22 cellular contexts compared by ENCODE assay signal in the genomic region with DNA sequence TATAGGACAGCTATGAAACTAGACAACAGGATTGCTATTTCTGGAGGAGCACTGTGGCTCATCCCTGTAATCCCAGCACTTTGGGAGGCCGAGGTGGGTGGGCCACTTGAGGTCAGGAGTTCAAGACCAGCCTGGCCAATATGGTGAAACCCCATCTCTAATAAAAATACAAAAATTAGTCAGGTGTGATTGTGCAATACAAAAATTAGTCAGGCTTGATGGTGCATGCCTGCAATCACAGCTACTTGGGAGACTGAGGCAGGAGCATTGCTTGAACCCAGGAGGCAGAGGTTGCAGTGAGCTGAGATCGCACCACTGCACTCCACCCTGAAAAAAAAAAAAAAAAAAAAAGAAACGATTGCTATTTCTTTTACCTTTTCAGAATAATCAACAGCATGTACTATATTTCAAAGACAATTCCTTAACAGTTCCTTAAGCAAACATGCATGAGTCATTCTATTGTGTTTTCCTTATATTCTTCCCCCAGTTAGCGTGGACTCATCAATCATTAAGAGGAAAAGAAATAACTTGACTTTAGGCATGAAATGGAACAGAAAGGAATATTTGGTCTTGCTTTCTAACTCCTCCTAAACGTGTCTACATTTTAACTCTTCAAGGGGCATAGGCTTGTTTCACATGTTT.
DNase-seq lines count a peak whose midpoint lies in the region; ATAC-seq, FAIRE-seq and TF ChIP-seq lines count a peak whose summit lies in the region.
"Had no signal": no experiment of that assay in that cellular context is flagged by ENCODE, and none has a peak within 500 bp of the region (broad histone marks: within the 10 kb centered on the region; RNA-seq: fewer than 3 reads in every experiment).

No MANE protein-coding gene starts in this region.

- no peak for TF ChIP-seq EP300 in A549 (IDR thresholded peaks at IDR 0.05)

- dilution Hi-C loops in IMR-90 (cut with HindIII; ENCODE audit: low sequenced_read_pairs, unreplicated experiment), result no loop called here
- dilution Hi-C loops in mammary epithelial cell (cut with HindIII; ENCODE audit: low sequenced_read_pairs), result no loop called here

- H3K14ac ChIP-seq in IMR-90 (replicated peaks; ENCODE audit: low read depth, low read length), result no peak overlapping the region

- no peaks in the 10 kb centered on the region for H3K79me2 ChIP-seq in mammary epithelial cell (ENCODE audit: insufficient read depth, low read length)

- no peak overlapping the region for H4K91ac ChIP-seq in IMR-90 (ENCODE audit: insufficient read depth, low read depth, low read length)

- no peaks in the 10 kb centered on the region for H3K36me3 ChIP-seq in IMR-90 (ENCODE audit: control insufficient read depth, insufficient read depth, low read length)
- no peaks in the 10 kb centered on the region for H3K36me3 ChIP-seq in mammary epithelial cell (ENCODE audit: insufficient read depth, low read length)
- H3K36me3 ChIP-seq in esophagus squamous epithelium, result no peaks in the 10 kb centered on the region
- H3K36me3 ChIP-seq: BE2C had no signal

- H3K23ac ChIP-seq in IMR-90 (ENCODE audit: low read depth, low read length), result no peak overlapping the region

- BruUV-seq in IMR-90 (replicated peaks; lab: Mats Ljungman, UMichigan), result no TSS peak
- BruUV-seq in mammary epithelial cell (replicated peaks; lab: Mats Ljungman, UMichigan), result no TSS peak

- H4K20me1 ChIP-seq in IMR-90 (ENCODE audit: insufficient read depth, low read length) (no peaks in the 10 kb centered on the region), mammary epithelial cell (ENCODE audit: insufficient read depth, low read length) (no peaks in the 10 kb centered on the region)

- no peak overlapping the region for H3K4ac ChIP-seq in IMR-90 (ENCODE audit: low read depth, low read length)

- TF ChIP-seq RAD21 in A549 (conservative IDR thresholded peaks at IDR 0.05 in 1 of 2, IDR thresholded peaks at IDR 0.05 in 1 of 2) (no peak; a peak in 1 of 5 replicates), IMR-90 (IDR thresholded peaks at IDR 0.05; ENCODE audit: low read length) (no peak)

- H2BK120ac ChIP-seq in IMR-90 (ENCODE audit: low read depth, low read length), result no peak overlapping the region

- H3K4me1 ChIP-seq in A549 (peaks cover 23% of the 10 kb centered on the region), IMR-90 (ENCODE audit: control insufficient read depth, insufficient read depth, low read length) (no peaks in the 10 kb centered on the region), mammary epithelial cell (ENCODE audit: insufficient read depth, low read length) (peaks cover 15% of the 10 kb centered on the region), esophagus squamous epithelium (peaks cover 0 to 13% (median 4%) of the 10 kb centered on the region in 3 donors)
- H3K4me1 ChIP-seq: BE2C, Caco-2 had no signal

- POLR2A ChIA-PET in A549 (lab: Yijun Ruan, JAX) (no interaction called here), IMR-90 (lab: Charles Lee; ENCODE audit: unreplicated experiment) (no interaction called here), GM10248 (lab: Yijun Ruan, JAX) (interaction anchor here (0.5 kb wide), 1 partner anchor 14 kb away, joined by 4 read pairs; no protein-coding TSS in a partner anchor)

- H3K9ac ChIP-seq in IMR-90 (ENCODE audit: low read depth, low read length) (no peak overlapping the region), mammary epithelial cell (ENCODE audit: insufficient read depth, low read length) (no peak overlapping the region)

- FAIRE-seq in A549 (lab: Jason Lieb, UNC), result peak; percentile 81
- FAIRE-seq: GM12891, GM18507, H54 had no signal

- no peak overlapping the region for H3K56ac ChIP-seq in IMR-90 (ENCODE audit: extremely low read depth, insufficient read depth, low read length)

- H3K27me3 ChIP-seq in IMR-90 (ENCODE audit: control insufficient read depth, insufficient read depth, low read length), result no peaks in the 10 kb centered on the region
- no peaks in the 10 kb centered on the region for H3K27me3 ChIP-seq in mammary epithelial cell (ENCODE audit: insufficient read depth, low read length)
- no peaks in the 10 kb centered on the region for H3K27me3 ChIP-seq in esophagus squamous epithelium
- H3K27me3 ChIP-seq: BE2C had no signal

- in situ Hi-C loops in IMR-90 (cut with MboI; ENCODE audit: low sequenced_read_pairs) (no loop called here), mammary epithelial cell (cut with MboI; ENCODE audit: low sequenced_read_pairs in 2 of 2) (no loop called here)

- H3K18ac ChIP-seq in IMR-90 (ENCODE audit: low read depth, low read length), result no peak overlapping the region

- peak overlapping the region; percentile 19 to 69; a peak in 3 of 6 replicates for H3K27ac ChIP-seq in A549
- no peak overlapping the region for H3K27ac ChIP-seq in IMR-90 (ENCODE audit: insufficient read depth, low read length)
- no peak overlapping the region for H3K27ac ChIP-seq in mammary epithelial cell (ENCODE audit: insufficient read depth, low read depth, low read length)
- H3K27ac ChIP-seq in esophagus squamous epithelium, result no peak overlapping the region
- H3K27ac ChIP-seq: PC-9 had no signal

- WGBS in A549 (ENCODE audit: missing lambda C conversion rate), result 8% methylated on average over 5 of the region's 5 CpGs
- WGBS in IMR-90 (ENCODE audit: extremely low coverage in 2 of 2, insufficient read length in 1 of 2), 2 experiments, result no CpG with 5 or more reads among the region's 5 CpGs
- 12% methylated on average over 4 of the region's 5 CpGs for WGBS in mammary epithelial cell (ENCODE audit: low coverage, missing lambda C conversion rate)
- WGBS in esophagus squamous epithelium, 2 donors, result 19 to 28% methylated on average over 5 of the region's 5 CpGs

- DNase-seq in A549 (ENCODE audit: low read depth in 1 of 2, low spot score in 1 of 2), result peak; percentile 10 to 62
- no peak for DNase-seq in IMR-90
- peak; percentile 52 for DNase-seq in mammary epithelial cell
- DNase-seq in glomerular endothelial cell (ENCODE audit: extremely low read depth, low read depth, low spot score), result peak; percentile 29
- DNase-seq in esophagus squamous epithelium (lab: John Stamatoyannopoulos, UW), result no peak
- no peak for DNase-seq in GM10248 (ENCODE audit: extremely low spot score)
- DNase-seq: BE2C; Caco-2; CD4-positive, CD25-positive, alpha-beta regulatory T cell; DMS153; EL; NCI-H1105; NCI-H2081; NCI-H510A treated with DMSO at 0.1 percent for 48 hours; NCI-H82; PC-9; SW 1271 had no signal

- no peak overlapping the region for H2AK5ac ChIP-seq in IMR-90 (ENCODE audit: low read depth, low read length)

- no peak overlapping the region for H2AFZ ChIP-seq in IMR-90 (replicated peaks; ENCODE audit: low read length, poor library complexity)
- H2AFZ ChIP-seq in mammary epithelial cell (ENCODE audit: low read depth, low read length), result no peak overlapping the region
- H2AFZ ChIP-seq: PC-9 had no signal

- no peak overlapping the region for H2AK9ac ChIP-seq in IMR-90 (replicated peaks; ENCODE audit: low read depth, low read length, poor library complexity)

- CTCF ChIA-PET in A549 (lab: Yijun Ruan, JAX) (interaction anchor here (0.6 to 1.0 kb wide), 3 partner anchors 10 to 457 kb away, joined by 3 to 4 read pairs (median 4); no protein-coding TSS in a partner anchor), IMR-90 (lab: Yijun Ruan, JAX) (interaction anchor here (0.6 kb wide), 1 partner anchor 144 kb away, joined by 3 read pairs; no protein-coding TSS in a partner anchor), mammary epithelial cell (lab: Charles Lee; ENCODE audit: low non-redundant PET) (no interaction called here), GM10248 (lab: Yijun Ruan, JAX) (interaction anchor here (0.8 kb wide), 1 partner anchor 22 kb away, joined by 3 read pairs; no protein-coding TSS in a partner anchor)

- TF ChIP-seq CTCF in A549 (IDR thresholded peaks at IDR 0.05), result no peak
- no peak for TF ChIP-seq CTCF in IMR-90 (conservative IDR thresholded peaks at IDR 0.05; ENCODE audit: low read depth, low read length)
- TF ChIP-seq CTCF in mammary epithelial cell (conservative IDR thresholded peaks at IDR 0.05 in 1 of 2, IDR thresholded peaks at IDR 0.05 in 1 of 2; ENCODE audit: extremely low read depth in 1 of 2, insufficient read depth in 1 of 2, low read depth in 1 of 2, low read length in 2 of 2), result no peak
- TF ChIP-seq CTCF in esophagus squamous epithelium (IDR thresholded peaks at IDR 0.05), result no peak
- TF ChIP-seq CTCF in GM10248 (IDR thresholded peaks at IDR 0.05; ENCODE audit: control extremely low read depth, extremely low read depth, low read depth, missing control alignments), result no peak

- intact Hi-C loops in IMR-90 (cut with micrococcal nuclease) (no loop called here), mammary epithelial cell (cut with micrococcal nuclease) (no loop called here), esophagus squamous epithelium (cut with DNase I) (no loop called here)

- ATAC-seq in A549, result peak in 1 of 2 experiments; percentile 76; a peak in 4 of 6 replicates
- no peak for ATAC-seq in IMR-90 (ENCODE audit: low read depth)
- no peak for ATAC-seq in GM18858 (IDR thresholded peaks at IDR 0.05; ENCODE audit: unreplicated experiment)
- no peak for ATAC-seq in HG03457 (IDR thresholded peaks at IDR 0.05; ENCODE audit: unreplicated experiment)

- H4K5ac ChIP-seq in IMR-90 (ENCODE audit: low read depth, low read length), result no peak overlapping the region

- H3K4me2 ChIP-seq in A549, result peak overlapping the region; percentile 58
- H3K4me2 ChIP-seq in IMR-90 (ENCODE audit: low read depth, low read length), result no peak overlapping the region
- H3K4me2 ChIP-seq in mammary epithelial cell (ENCODE audit: insufficient read depth, low read depth, low read length), result peak overlapping the region; percentile 56
- H3K4me2 ChIP-seq: PC-9 had no signal

- H4K8ac ChIP-seq in IMR-90 (ENCODE audit: low read depth in 2 of 2, low read length in 2 of 2), result no peak overlapping the region

- H3K9me1 ChIP-seq in IMR-90 (ENCODE audit: insufficient read depth, low read length), result no peaks in the 10 kb centered on the region

- no peak overlapping the region for H2BK20ac ChIP-seq in IMR-90 (ENCODE audit: low read depth, low read length)

- TF ChIP-seq POLR2A in A549 (IDR thresholded peaks at IDR 0.05; ENCODE audit: low read length), result no peak
- TF ChIP-seq POLR2A in IMR-90 (IDR thresholded peaks at IDR 0.05; ENCODE audit: low read depth, low read length), result no peak
- TF ChIP-seq POLR2A in esophagus squamous epithelium (IDR thresholded peaks at IDR 0.05), result no peak

- H2BK5ac ChIP-seq in IMR-90 (ENCODE audit: low read depth, low read length, poor library complexity, severe bottlenecking), result no peak overlapping the region

- H3K79me1 ChIP-seq in IMR-90 (ENCODE audit: low read depth in 1 of 2, low read length in 2 of 2), result no peaks in the 10 kb centered on the region

- H3K4me3 ChIP-seq in A549 (no peak overlapping the region), IMR-90 (ENCODE audit: insufficient read depth, low read depth, low read length) (no peak overlapping the region), mammary epithelial cell (replicated peaks in 1 of 3; ENCODE audit: insufficient read depth in 1 of 3, low read depth in 2 of 3, low read length in 3 of 3) (no peak overlapping the region), esophagus squamous epithelium (no peak overlapping the region)
- H3K4me3 ChIP-seq: PC-9 had no signal

- H2BK15ac ChIP-seq in IMR-90 (ENCODE audit: low read depth, low read length), result no peak overlapping the region

- H3K9me3 ChIP-seq in A549 (no peaks in the 10 kb centered on the region), IMR-90 (ENCODE audit: control insufficient read depth, insufficient read depth, low read length) (no peaks in the 10 kb centered on the region), mammary epithelial cell (replicated peaks; ENCODE audit: insufficient read depth, low read length) (no peaks in the 10 kb centered on the region), esophagus squamous epithelium (no peaks in the 10 kb centered on the region)
- H3K9me3 ChIP-seq: BE2C, Caco-2 had no signal

Comparison
In these comparisons a context has a peak if more than half of its experiments do, and no peak if none do; other contexts are left out.
1. DNase-seq: peak in A549 (2 of 2), mammary epithelial cell (single experiment) and glomerular endothelial cell (single experiment); none in IMR-90 (single experiment), esophagus squamous epithelium (single experiment) and GM10248 (single experiment).
2. H3K27ac ChIP-seq: peak in A549 (2 of 2); none in IMR-90 (single experiment), mammary epithelial cell (single experiment) and esophagus squamous epithelium (0 of 4).